1 cellular context compared by ENCODE assay signal in genomic region chr7:44565795-44566559, GRCh38.
TF ChIP-seq lines count a peak whose summit lies in the region.

No MANE protein-coding gene starts in this region.

TF ChIP-seq in K562, 482 proteins besides CTCF, POLR2A, EP300 and RAD21 (continued from another document):
- TF ChIP-seq ATF1 (CRISPR knock-in tag; IDR thresholded peaks at IDR 0.05) (no peak), ATF1 (tag; IDR thresholded peaks at IDR 0.05) (0 out of 2 replicates have a peak, but pooled peaks have one; percentile 7), CBFA2T3 (IDR thresholded peaks at IDR 0.05) (peak; percentile 82), ETV1 (tag; conservative IDR thresholded peaks at IDR 0.05; ENCODE audit: low read depth) (peak; percentile 43), MYNN (IDR thresholded peaks at IDR 0.05) (0 out of 2 replicates have a peak, but pooled peaks have one; percentile 34), MYNN (CRISPR knock-in tag; IDR thresholded peaks at IDR 0.05) (no peak), TAL1 (IDR thresholded peaks at IDR 0.05) (peak; percentile 67), TEAD4 (IDR thresholded peaks at IDR 0.05; ENCODE audit: low read length) (peak; percentile 63), TEAD4 (CRISPR knock-in tag; IDR thresholded peaks at IDR 0.05; ENCODE audit: borderline replicate concordance) (no peak), MTA2 (IDR thresholded peaks at IDR 0.05; ENCODE audit: low read depth) (0 out of 2 replicates have a peak, but pooled peaks have one; percentile 22), ZNF766 (CRISPR knock-in tag; conservative IDR thresholded peaks at IDR 0.05) (peak; percentile 39), ZNF24 (IDR thresholded peaks at IDR 0.05) (no peak), UBTF (IDR thresholded peaks at IDR 0.05; ENCODE audit: borderline replicate concordance in 1 of 2, low read depth in 2 of 2, low read length in 2 of 2) (0 out of 4 replicates have a peak, but pooled peaks of 1 of the 2 experiments have one; percentile 55), E2F6 (IDR thresholded peaks at IDR 0.05; ENCODE audit: borderline replicate concordance in 1 of 2, extremely low read depth in 1 of 2, insufficient read depth in 1 of 2, insufficient read length in 1 of 2, low read depth in 1 of 2, low read length in 1 of 2, poor library complexity in 1 of 2, severe bottlenecking in 1 of 2) (no peak), POLR2AphosphoS5 (IDR thresholded peaks at IDR 0.05; ENCODE audit: control insufficient read depth, insufficient read depth, low read depth, low read length) (peak; percentile 61; the same call in 1 of the 2 replicates), RNF2 (IDR thresholded peaks at IDR 0.05) (no peak), SMARCE1 (IDR thresholded peaks at IDR 0.05) (peak; percentile 74; the same call in 1 of the 2 replicates), ZBTB33 (CRISPR knock-in tag; IDR thresholded peaks at IDR 0.05) (0 out of 2 replicates have a peak, but pooled peaks have one; percentile 39), TFAP4 (CRISPR knock-in tag; IDR thresholded peaks at IDR 0.05; ENCODE audit: borderline replicate concordance) (peak; percentile 10; the same call in 1 of the 2 replicates), SMARCA4 (IDR thresholded peaks at IDR 0.05) (peak; percentile 73)
